24 cellular contexts compared by ENCODE assay signal in genomic region chr7:91674470-91674869, GRCh38.
"Had no signal": no experiment of that assay in that cellular context is flagged by ENCODE, and none has a peak within 500 bp of the region (broad histone marks: within the 10 kb centered on the region; RNA-seq: fewer than 3 reads in every experiment).

No MANE protein-coding gene starts in this region.

- H3K4me3 ChIP-seq: neural progenitor cell, ovary, psoas muscle, skin epidermis, smooth muscle cell, stomach, thoracic aorta, thyroid gland, tibial nerve, upper lobe of left lung, vagina had no signal

- H3K36me3 ChIP-seq: neural progenitor cell, ovary, stomach, thoracic aorta, thyroid gland, tibial nerve, upper lobe of left lung, vagina had no signal

- H3K27ac ChIP-seq: neural progenitor cell, ovary, parathyroid adenoma, psoas muscle, skin epidermis, stomach, thoracic aorta, thyroid gland, tibial nerve, upper lobe of left lung, vagina had no signal

- H3K27me3 ChIP-seq: neural progenitor cell, ovary, stomach, thyroid gland, tibial nerve, upper lobe of left lung, vagina had no signal

- H3K9ac ChIP-seq: neural progenitor cell, parathyroid adenoma had no signal

- H3K9me3 ChIP-seq: ovary, psoas muscle, stomach, thoracic aorta, thyroid gland, upper lobe of left lung, vagina had no signal

- H3K4me1 ChIP-seq: neural progenitor cell, parathyroid adenoma, psoas muscle, stomach, thyroid gland, tibial nerve, upper lobe of left lung, vagina had no signal

- DNase-seq: naive thymus-derived CD4-positive, alpha-beta T cell; natural killer cell; occipital lobe; ovary; posterior cingulate gyrus; psoas muscle; right cardiac atrium; stimulated activated CD4-positive, alpha-beta T cell treated with anti-CD3 and anti-CD28 coated beads, Interleukin-15, amount 100 ng/mL, for 24 hours; stimulated activated CD4-positive, alpha-beta T cell treated with anti-CD3 and anti-CD28 coated beads, Interleukin-2, amount 100 ng/mL, for 24 hours; stimulated activated CD4-positive, alpha-beta T cell treated with anti-CD3 and anti-CD28 coated beads, Interleukin-2, amount 100 ng/mL, for 48 hours; stimulated activated CD4-positive, alpha-beta T cell treated with anti-CD3 and anti-CD28 coated beads, Interleukin-4, amount 100 ng/mL, for 24 hours; stimulated activated naive B cell treated with anti-CD40 and anti-IgM and Interleukin-4, amounts not matched to agents 10 μg/mL and 1 μg/mL and 100 μg/mL, for 72 hours; stimulated activated naive CD4-positive, alpha-beta T cell treated with Interleukin-2 at 50 U/mL for 16 hours; stomach; thyroid gland; trophoblast cell; upper lobe of left lung had no signal
